17 cellular contexts compared by ENCODE assay signal in the genomic region with DNA sequence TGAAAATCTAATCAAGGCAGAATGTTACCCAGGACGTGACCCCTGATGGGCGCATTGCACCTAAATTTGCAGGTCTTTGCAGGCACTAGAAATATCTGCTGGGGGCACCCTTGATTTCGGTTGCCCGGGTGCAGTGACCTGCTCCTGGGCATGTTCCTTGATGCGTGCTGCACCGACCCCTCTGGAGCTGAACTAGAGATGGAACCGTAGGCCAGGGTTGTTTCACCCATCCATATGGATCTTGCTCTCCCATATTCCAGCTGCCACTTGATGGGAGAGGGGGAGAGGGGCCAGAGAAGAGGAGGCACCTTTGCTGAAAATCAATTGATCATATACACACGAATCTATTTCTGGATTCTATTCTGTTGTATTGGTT. TPM values are rescaled to one million over a fixed set of nuclear protein-coding genes. Genes with fewer than 3 reads are reported as not detected.
DNase-seq lines count a peak whose midpoint lies in the region; ATAC-seq, FAIRE-seq and TF ChIP-seq lines count a peak whose summit lies in the region.
"Had no signal": no experiment of that assay in that cellular context is flagged by ENCODE, and none has a peak within 500 bp of the region (broad histone marks: within the 10 kb centered on the region; RNA-seq: fewer than 3 reads in every experiment).

No MANE protein-coding gene starts in this region.

- TF ChIP-seq CTCF in kidney (IDR thresholded peaks at IDR 0.05; ENCODE audit: borderline replicate concordance, extremely low read depth, insufficient read depth), result no peak

- no peak for ATAC-seq in Right ventricle myocardium superior (ENCODE audit: poor library complexity)
- no peak for ATAC-seq in GM18498 (IDR thresholded peaks at IDR 0.05; ENCODE audit: unreplicated experiment)

- no peak overlapping the region for H3K4me3 ChIP-seq in kidney (ENCODE audit: low read length in 2 of 2)

- no peak for FAIRE-seq in kidney (lab: Jason Lieb, UNC)
- FAIRE-seq: G401.6, GM12891, GM19239 had no signal

- H3K27ac ChIP-seq in kidney (ENCODE audit: low read depth in 2 of 2, low read length in 2 of 2), result no peak overlapping the region
- H3K27ac ChIP-seq: C4-2B had no signal

- no peaks in the 10 kb centered on the region for H3K4me1 ChIP-seq in kidney (ENCODE audit: control insufficient read depth in 1 of 2, insufficient read depth in 1 of 2, low read depth in 1 of 2, low read length in 2 of 2)

- H3K9me3 ChIP-seq in kidney (ENCODE audit: control insufficient read depth in 1 of 2, low read length in 2 of 2), result peaks cover 0 to 4% of the 10 kb centered on the region in 2 donors

- H3K36me3 ChIP-seq in kidney (ENCODE audit: control insufficient read depth in 1 of 2, insufficient read depth in 2 of 2, low read length in 2 of 2), result no peaks in the 10 kb centered on the region

- intact Hi-C loops in Right ventricle myocardium superior (cut with DNase I) (no loop called here), cardiac septum (cut with DNase I) (no loop called here), kidney (cut with DNase I) (no loop called here), posterior vena cava (cut with DNase I) (no loop called here)

- DNase-seq in Right ventricle myocardium superior (peak; percentile 14), cardiac septum (ENCODE audit: low spot score) (no peak), kidney (peak; percentile 28), posterior vena cava (ENCODE audit: low spot score) (peak; percentile 28), SW480 (ENCODE audit: low spot score) (no peak), activated T-cell treated with anti-CD3 and anti-CD28 coated beads for 4 hours (no peak)
- DNase-seq: ACHN; CD4-positive, alpha-beta memory T cell; DMS79 treated with DMSO at 0.1 percent for 48 hours; EL; GOT3; H9 had no signal

- no peak overlapping the region for H3K9ac ChIP-seq in kidney (ENCODE audit: low read length in 2 of 2)

RNA-seq across cellular contexts. Expression of a gene that starts 8.4 kb away (rescaled TPM):
- total RNA-seq in Right ventricle myocardium superior, result 44.2 TPM
- total RNA-seq in cardiac septum, result 77.0 TPM
- total RNA-seq in kidney, result 316 TPM
- 150 TPM for polyA plus RNA-seq in kidney (ENCODE audit: insufficient read depth, low read depth, low replicate concordance)
- total RNA-seq in posterior vena cava, result 100 to 1,000 TPM; 117 to 133 TPM

Comparison
In these comparisons a context has a peak if more than half of its experiments do, and no peak if none do; other contexts are left out.
1. DNase-seq: peak in Right ventricle myocardium superior (single experiment), kidney (single experiment) and posterior vena cava (single experiment); none in cardiac septum (single experiment), SW480 (single experiment) and activated T-cell treated with anti-CD3 and anti-CD28 coated beads for 4 hours (single experiment).